ENCODE assay signal across 1 cellular context in genomic region chr1:8764301-8764937, GRCh38.
TF ChIP-seq lines count a peak whose summit lies in the region.

No MANE protein-coding gene starts in this region.

TF ChIP-seq in GM23338, 12 proteins besides CTCF, POLR2A, EP300 and RAD21:
- no peak for TF ChIP-seq ZNF114 (CRISPR knock-in tag; IDR thresholded peaks at IDR 0.05)
TF ChIP-seq in GM23338: peak in this region for 0.
